26 cellular contexts compared by ENCODE assay signal in the genomic region with DNA sequence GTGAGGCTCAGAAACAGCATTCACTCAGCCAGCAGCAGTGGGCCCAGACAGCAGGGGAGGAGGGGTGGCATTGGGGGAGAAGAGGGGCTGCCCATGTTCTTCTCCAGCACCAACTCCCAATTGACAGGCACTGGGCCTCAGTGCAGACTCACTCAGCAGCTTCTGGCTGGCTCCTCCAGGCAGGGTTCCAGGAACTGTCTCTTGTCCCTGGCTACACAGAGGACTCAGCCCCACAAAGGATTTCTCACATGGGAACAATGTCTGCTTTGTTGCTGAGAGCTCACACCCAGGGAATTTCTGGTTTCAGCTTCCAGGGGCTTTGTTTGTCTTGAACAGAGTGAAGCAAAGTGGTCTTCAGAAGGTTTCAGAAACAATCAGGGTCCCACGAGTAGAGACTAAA.
"Had no signal": no experiment of that assay in that cellular context is flagged by ENCODE, and none has a peak within 500 bp of the region (broad histone marks: within the 10 kb centered on the region; RNA-seq: fewer than 3 reads in every experiment).

No MANE protein-coding gene starts in this region.

- H3K36me3 Mint-ChIP-seq: immature natural killer cell; mesothelial cell of epicardium; naive thymus-derived CD4-positive, alpha-beta T cell; neural progenitor cell; stimulated activated effector memory CD8-positive, alpha-beta T cell treated with anti-CD3 and anti-CD28 coated beads, Interleukin-12 subunit alpha, Interleukin-12 subunit beta, amount 100 ng/mL, for 72 hours had no signal

- H3K27ac Mint-ChIP-seq: effector memory CD8-positive, alpha-beta T cell; immature natural killer cell; mesothelial cell of epicardium; naive thymus-derived CD4-positive, alpha-beta T cell; nephron; neural progenitor cell; stimulated activated effector memory CD8-positive, alpha-beta T cell treated with anti-CD3 and anti-CD28 coated beads, Interleukin-12 subunit alpha, Interleukin-12 subunit beta, amount 100 ng/mL, for 72 hours had no signal

- ATAC-seq: effector memory CD8-positive, alpha-beta T cell; naive thymus-derived CD4-positive, alpha-beta T cell; sciatic nerve; stimulated activated effector memory CD8-positive, alpha-beta T cell treated with anti-CD3 and anti-CD28 coated beads, Interleukin-12 subunit alpha, Interleukin-12 subunit beta, amount 100 ng/mL, for 72 hours; stimulated activated naive CD8-positive, alpha-beta T cell treated with anti-CD3 and anti-CD28 coated beads, Interleukin-15, Interleukin-2, amounts not matched to agents 100 U/mL and 50 U/mL, for 24 hours had no signal

- H3K4me3 ChIP-seq: esophagus squamous epithelium, lung, neural progenitor cell, right atrium auricular region, smooth muscle cell, suprapubic skin, thyroid gland had no signal

- H3K36me3 ChIP-seq: esophagus squamous epithelium, neural progenitor cell, right atrium auricular region, suprapubic skin, thyroid gland had no signal

- H3K9me3 ChIP-seq: esophagus squamous epithelium, right atrium auricular region, suprapubic skin, thyroid gland had no signal

- H3K9ac ChIP-seq: neural progenitor cell had no signal

- H3K9me3 Mint-ChIP-seq: mesothelial cell of epicardium, nephron, neural progenitor cell had no signal

- H3K4me1 ChIP-seq: esophagus squamous epithelium, neural progenitor cell, right atrium auricular region, suprapubic skin, thyroid gland had no signal

- H3K4me2 ChIP-seq: neural progenitor cell, smooth muscle cell had no signal

- H3K4me3 Mint-ChIP-seq: effector memory CD8-positive, alpha-beta T cell; immature natural killer cell; mesothelial cell of epicardium; naive thymus-derived CD4-positive, alpha-beta T cell; nephron; neural progenitor cell; stimulated activated effector memory CD8-positive, alpha-beta T cell treated with anti-CD3 and anti-CD28 coated beads, Interleukin-12 subunit alpha, Interleukin-12 subunit beta, amount 100 ng/mL, for 72 hours had no signal

- DNase-seq: cerebellar nuclear complex; cortex of kidney; effector memory CD8-positive, alpha-beta T cell; erythroblast; esophagus squamous epithelium; foreskin melanocyte; hypothalamus; immature natural killer cell; mesenchymal stem cell; naive thymus-derived CD4-positive, alpha-beta T cell; nucleus accumbens; stimulated activated CD4-positive, alpha-beta T cell treated with anti-CD3 and anti-CD28 coated beads, Interleukin-12 subunit alpha, Interleukin-12 subunit beta, amount 100 ng/mL, for 4 hours; stimulated activated CD4-positive, alpha-beta T cell treated with anti-CD3 and anti-CD28 coated beads, Interleukin-2, amount 100 ng/mL, for 24 hours; stimulated activated CD4-positive, alpha-beta T cell treated with anti-CD3 and anti-CD28 coated beads, Interleukin-4, amount 100 ng/mL, for 24 hours; stimulated activated naive CD8-positive, alpha-beta T cell treated with anti-CD3 and anti-CD28 coated beads, Interleukin-15, Interleukin-2, amounts not matched to agents 100 U/mL and 50 U/mL, for 24 hours; thyroid gland; trophoblast cell had no signal

- H3K27me3 ChIP-seq: esophagus squamous epithelium, neural progenitor cell, right atrium auricular region, suprapubic skin, thyroid gland had no signal

- H3K4me1 Mint-ChIP-seq: immature natural killer cell; mesothelial cell of epicardium; nephron; neural progenitor cell; stimulated activated effector memory CD8-positive, alpha-beta T cell treated with anti-CD3 and anti-CD28 coated beads, Interleukin-12 subunit alpha, Interleukin-12 subunit beta, amount 100 ng/mL, for 72 hours had no signal

- H3K27ac ChIP-seq: esophagus squamous epithelium, neural progenitor cell, right atrium auricular region, suprapubic skin, thyroid gland had no signal

- H3K27me3 Mint-ChIP-seq: effector memory CD8-positive, alpha-beta T cell; naive thymus-derived CD4-positive, alpha-beta T cell had no signal

- H2AFZ ChIP-seq: neural progenitor cell had no signal
